ENCODE assay signal across 27 cellular contexts in genomic region chr18:10860382-10860781, GRCh38.
"Had no signal": no experiment of that assay in that cellular context is flagged by ENCODE, and none has a peak within 500 bp of the region (broad histone marks: within the 10 kb centered on the region; RNA-seq: fewer than 3 reads in every experiment).

No MANE protein-coding gene starts in this region.

- H3K27me3 ChIP-seq: breast epithelium, Peyer's patch, SJCRH30 had no signal

- ATAC-seq: activated CD8-positive, alpha-beta T cell treated with anti-CD3 and anti-CD28 coated beads, Interleukin-2, amount 10 ng/mL, durations not matched to agents 7 days and 5 days; SK-N-SH treated with all-trans-retinoic acid at 6 μM for 48 hours; WTC11 had no signal

- H3K4me2 ChIP-seq: KMS-11 had no signal

- H3K27ac ChIP-seq: breast epithelium, KMS-11, RWPE1, SJCRH30 had no signal

- H3K9me3 ChIP-seq: Peyer's patch, SJCRH30 had no signal

- H3K36me3 ChIP-seq: breast epithelium, Peyer's patch, SJCRH30 had no signal

- DNase-seq: activated CD4-positive, alpha-beta T cell treated with anti-CD3 and anti-CD28 coated beads for 48 hours; activated CD4-positive, alpha-beta T cell treated with anti-CD3 and anti-CD28 coated beads, Interleukin-2, amount 50 U/mL, for 4 hours; activated CD4-positive, CD25-positive, alpha-beta regulatory T cell treated with anti-CD3 and anti-CD28 coated beads, Interleukin-2, amount 50 U/mL, for 72 hours; activated CD8-positive, alpha-beta memory T cell treated with anti-CD3 and anti-CD28 coated beads, Interleukin-2, amount 50 U/mL, for 48 hours; activated CD8-positive, alpha-beta T cell treated with anti-CD3 and anti-CD28 coated beads, Interleukin-2, amount 10 ng/mL, durations not matched to agents 7 days and 5 days; activated T-cell treated with anti-CD3 and anti-CD28 coated beads, Interleukin-2, amount 50 U/mL, for 1 hour; aorta; caudate nucleus; MM.1S; NCI-H1105; NCI-H1436; NCI-H1694 treated with DMSO at 0.1 percent for 48 hours; NCI-H2029 treated with DMSO at 0.1 percent for 48 hours; NCI-H510A treated with DMSO at 0.1 percent for 48 hours; NCI-H69; NK-92 treated with Interleukin-12 subunit alpha and Interleukin-12 subunit beta, amount 100 ng/mL, for 24 hours; Peyer's patch; Right ventricle myocardium superior; SJCRH30; SW 1271 had no signal

- H3K27me3 Mint-ChIP-seq: activated naive CD4-positive, alpha-beta T cell treated with anti-CD3 and anti-CD28 coated beads, Interleukin-2, amount 50 U/mL, for 24 hours had no signal

- H3K4me3 Mint-ChIP-seq: activated CD8-positive, alpha-beta T cell treated with anti-CD3 and anti-CD28 coated beads, Interleukin-2, amount 10 ng/mL, durations not matched to agents 7 days and 5 days; activated naive CD4-positive, alpha-beta T cell treated with anti-CD3 and anti-CD28 coated beads, Interleukin-2, amount 50 U/mL, for 24 hours; T-helper 1 cell treated with Interleukin-12 subunit alpha and Interleukin-12 subunit beta and Interleukin-4 antibody, amounts not matched to agents 30 μg/mL and 1 μg/mL, for 36 hours; WTC11 had no signal

- H3K4me3 ChIP-seq: breast epithelium, Peyer's patch, SJCRH30 had no signal

- H3K4me1 ChIP-seq: breast epithelium, Peyer's patch, SJCRH30 had no signal

- H3K4me1 Mint-ChIP-seq: activated naive CD4-positive, alpha-beta T cell treated with anti-CD3 and anti-CD28 coated beads, Interleukin-2, amount 50 U/mL, for 24 hours had no signal

- H3K27ac Mint-ChIP-seq: activated CD8-positive, alpha-beta T cell treated with anti-CD3 and anti-CD28 coated beads, Interleukin-2, amount 10 ng/mL, durations not matched to agents 7 days and 5 days; activated naive CD4-positive, alpha-beta T cell treated with anti-CD3 and anti-CD28 coated beads, Interleukin-2, amount 50 U/mL, for 24 hours; T-helper 1 cell treated with Interleukin-12 subunit alpha and Interleukin-12 subunit beta and Interleukin-4 antibody, amounts not matched to agents 30 μg/mL and 1 μg/mL, for 36 hours had no signal

- H3K9ac ChIP-seq: KMS-11 had no signal
